In the genomic region with DNA sequence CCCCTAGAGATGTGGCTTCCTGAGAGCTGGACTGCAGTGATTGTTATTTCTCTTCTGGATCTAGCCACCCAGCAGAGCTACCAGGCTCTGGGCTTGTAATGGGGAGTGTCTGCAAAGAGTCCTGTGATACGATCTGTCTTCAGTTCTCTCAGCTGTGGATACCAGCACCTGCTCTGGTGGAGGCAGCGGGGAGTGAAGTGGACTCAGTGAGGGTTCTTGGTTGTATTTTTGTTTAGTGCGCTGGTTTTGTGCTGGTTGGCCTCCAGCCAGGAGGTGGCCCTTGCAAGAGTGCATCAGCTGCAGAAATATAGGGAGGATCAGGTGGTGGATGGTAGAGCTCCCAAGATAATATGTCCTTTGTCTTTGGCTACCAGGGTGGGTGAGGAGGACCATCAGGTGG, we compare ENCODE assay signal across 18 cellular contexts. TPM values are rescaled to one million over a fixed set of nuclear protein-coding genes. Genes with fewer than 3 reads are reported as not detected.
A peak's percentile ranks its signal among the peaks of the same experiment; 100 is the strongest.
DNase-seq lines count a peak whose midpoint lies in the region; TF ChIP-seq lines count a peak whose summit lies in the region.
"Had no signal": no experiment of that assay in that cellular context is flagged by ENCODE, and none has a peak within 500 bp of the region (broad histone marks: within the 10 kb centered on the region; RNA-seq: fewer than 3 reads in every experiment).

No MANE protein-coding gene starts in this region.

- TF ChIP-seq CTCF in testis (IDR thresholded peaks at IDR 0.05), result no peak

- no peaks in the 10 kb centered on the region for H3K36me3 ChIP-seq in testis (ENCODE audit: low read depth, missing control alignments)
- H3K36me3 ChIP-seq: BLaER1 treated with 17β-estradiol and CSF1 and Interleukin-3, amounts not matched to agents 10 nM and 100 nM had no signal

- TF ChIP-seq POLR2A in testis (IDR thresholded peaks at IDR 0.05), result no peak

- intact Hi-C loops in testis (cut with DNase I; ENCODE audit: low total_unique reads), result no loop called here

- DNase-seq in NCI-H748 (lab: John Stamatoyannopoulos, UW; ENCODE audit: unreplicated experiment) (peak; percentile 59), NCI-H748 treated with DMSO at 0.1 percent for 48 hours (lab: John Stamatoyannopoulos, UW) (no peak), NCI-H345 treated with DMSO at 0.1 percent for 48 hours (lab: John Stamatoyannopoulos, UW; ENCODE audit: unreplicated experiment) (peak; percentile 21), SHP77 treated with DMSO at 0.1 percent for 48 hours (lab: John Stamatoyannopoulos, UW) (peak; percentile 43), kidney glomerular epithelial cell (lab: John Stamatoyannopoulos, UW) (no peak), testis (no peak)
- DNase-seq in stimulated activated CD4-positive, alpha-beta T cell treated with anti-CD3 and anti-CD28 coated beads, Interleukin-4, amount 100 ng/mL, for 4 hours, result no peak
- DNase-seq: ACHN; Calu3; CD4-positive, CD25-positive, alpha-beta regulatory T cell; DMS 273 treated with DMSO at 0.1 percent for 48 hours; DMS79 treated with DMSO at 0.1 percent for 48 hours; EL; IMR-90; KBM-7 had no signal

- H3K4me1 ChIP-seq in testis, result no peaks in the 10 kb centered on the region
- H3K4me1 ChIP-seq: BLaER1 treated with 17β-estradiol and CSF1 and Interleukin-3, amounts not matched to agents 10 nM and 100 nM had no signal

- H3K4me3 ChIP-seq in testis, result no peak overlapping the region
- H3K4me3 ChIP-seq: BLaER1 treated with 17β-estradiol and CSF1 and Interleukin-3, amounts not matched to agents 10 nM and 100 nM had no signal

- no peaks in the 10 kb centered on the region for H3K27me3 ChIP-seq in testis
- H3K27me3 ChIP-seq: BLaER1 treated with 17β-estradiol and CSF1 and Interleukin-3, amounts not matched to agents 10 nM and 100 nM had no signal

- 82 to 90% methylated on average over 3 of the region's 3 CpGs for WGBS in testis, 2 donors

- H3K9me3 ChIP-seq in testis, result no peaks in the 10 kb centered on the region

- H3K27ac ChIP-seq in testis, result no peak overlapping the region
- H3K27ac ChIP-seq: BLaER1 treated with 17β-estradiol and CSF1 and Interleukin-3, amounts not matched to agents 10 nM and 100 nM had no signal

RNA-seq across cellular contexts. Expression of a gene that starts 33.7 kb away (rescaled TPM):
- not detected for total RNA-seq in testis
- 0.07 TPM for polyA plus RNA-seq in testis (ENCODE audit: insufficient read depth, low read depth, low replicate concordance)
- total RNA-seq: A172; Calu3; CD4-positive, CD25-positive, alpha-beta regulatory T cell; HT-29; IMR-90 had no signal
- polyA plus RNA-seq: CD4-positive, CD25-positive, alpha-beta regulatory T cell; IMR-90 had no signal

Comparison
In these comparisons a context has a peak if more than half of its experiments do, and no peak if none do; other contexts are left out.
1. DNase-seq: peak in NCI-H748 (single experiment), NCI-H345 treated with DMSO at 0.1 percent for 48 hours (single experiment) and SHP77 treated with DMSO at 0.1 percent for 48 hours (single experiment); none in NCI-H748 treated with DMSO at 0.1 percent for 48 hours (single experiment), kidney glomerular epithelial cell (single experiment), stimulated activated CD4-positive, alpha-beta T cell treated with anti-CD3 and anti-CD28 coated beads, Interleukin-4, amount 100 ng/mL, for 4 hours (0 of 2) and testis (single experiment).